ENCODE assay signal across 3 cellular contexts in the genomic region with DNA sequence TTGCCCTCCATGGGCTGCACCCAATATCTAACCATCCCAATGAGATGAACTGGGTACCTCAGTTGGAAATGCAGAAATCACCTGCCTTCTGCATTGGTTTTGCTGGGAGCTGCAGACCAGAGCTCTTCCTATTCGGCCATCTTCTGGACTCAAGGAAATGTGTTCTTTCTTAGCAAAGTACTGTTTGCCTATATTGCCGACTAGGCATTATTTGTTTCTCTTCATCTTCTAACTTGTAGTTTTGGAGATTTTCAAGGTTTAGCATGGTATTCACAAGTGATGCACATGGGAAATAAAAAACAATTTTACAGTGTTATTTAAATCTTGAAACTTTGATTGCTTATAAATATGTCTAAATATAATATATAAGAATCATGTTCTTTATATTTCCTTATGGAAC.
TF ChIP-seq lines count a peak whose summit lies in the region.

No MANE protein-coding gene starts in this region.

TF ChIP-seq in A549, 52 proteins besides CTCF, POLR2A, EP300 and RAD21:
- TF ChIP-seq HOXA7 (CRISPR knock-in tag; IDR thresholded peaks at IDR 0.05) (no peak), MAFK (IDR thresholded peaks at IDR 0.05; ENCODE audit: partially characterized antibody) (peak; percentile 95)

TF ChIP-seq in IMR-90, 13 proteins besides CTCF, POLR2A, EP300 and RAD21:
- TF ChIP-seq FOS (IDR thresholded peaks at IDR 0.05; ENCODE audit: low read depth, low read length) (no peak), MAFK (IDR thresholded peaks at IDR 0.05; ENCODE audit: low read depth, low read length) (peak; percentile 95), NFE2L2 (IDR thresholded peaks at IDR 0.05; ENCODE audit: low read depth, low read length) (no peak), CEBPB (IDR thresholded peaks at IDR 0.05; ENCODE audit: low read depth, low read length) (no peak), MAZ (IDR thresholded peaks at IDR 0.05; ENCODE audit: borderline replicate concordance, low read depth, low read length) (no peak), MXI1 (IDR thresholded peaks at IDR 0.05; ENCODE audit: borderline replicate concordance, low read depth, low read length) (no peak)
- TF ChIP-seq, protein P1, sequence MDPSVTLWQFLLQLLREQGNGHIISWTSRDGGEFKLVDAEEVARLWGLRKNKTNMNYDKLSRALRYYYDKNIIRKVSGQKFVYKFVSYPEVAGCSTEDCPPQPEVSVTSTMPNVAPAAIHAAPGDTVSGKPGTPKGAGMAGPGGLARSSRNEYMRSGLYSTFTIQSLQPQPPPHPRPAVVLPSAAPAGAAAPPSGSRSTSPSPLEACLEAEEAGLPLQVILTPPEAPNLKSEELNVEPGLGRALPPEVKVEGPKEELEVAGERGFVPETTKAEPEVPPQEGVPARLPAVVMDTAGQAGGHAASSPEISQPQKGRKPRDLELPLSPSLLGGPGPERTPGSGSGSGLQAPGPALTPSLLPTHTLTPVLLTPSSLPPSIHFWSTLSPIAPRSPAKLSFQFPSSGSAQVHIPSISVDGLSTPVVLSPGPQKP (IDR thresholded peaks at IDR 0.05; ENCODE audit: borderline replicate concordance, low read depth, low read length) = no peak

TF ChIP-seq in H1, 55 proteins besides CTCF, POLR2A, EP300 and RAD21:
- peak; percentile 94 for TF ChIP-seq MAFK (IDR thresholded peaks at IDR 0.05; ENCODE audit: low read depth, low read length)
- TF ChIP-seq FOSL1 (IDR thresholded peaks at IDR 0.05; ENCODE audit: insufficient read depth, low read depth, low read length) = no peak
